ENCODE assay signal across 8 cellular contexts in genomic region chr9:130579738-130580463, GRCh38. TPM values are rescaled to one million over a fixed set of nuclear protein-coding genes. Genes with fewer than 3 reads are reported as not detected.
DNase-seq lines count a peak whose midpoint lies in the region; TF ChIP-seq lines count a peak whose summit lies in the region.

No MANE protein-coding gene starts in this region.

- H3K9me3 Mint-ChIP-seq in Calu3 (ENCODE audit: low read depth, unreplicated experiment) = no peaks in the 10 kb centered on the region
- no peaks in the 10 kb centered on the region for H3K9me3 Mint-ChIP-seq in endodermal cell

- H3F3A ChIP-seq in GM23248 (ENCODE audit: insufficient read depth) (peaks cover 21% of the 10 kb centered on the region; the same call in 1 of the 2 replicates), OCI-LY1 (ENCODE audit: insufficient read depth, low read length) (no peaks in the 10 kb centered on the region)

- in situ Hi-C loops in GM23248 (cut with MboI) (no loop called here), GM13976 (cut with MboI; ENCODE audit: low sequenced_read_pairs, unreplicated experiment) (no loop called here)

- WGBS in GM23248 (ENCODE audit: low coverage in 1 of 2, low lambda C conversion rate in 2 of 2, missing lambda C conversion rate in 2 of 2), 2 experiments = 0 to 1% methylated on average over 30 to 32 of the region's 40 CpGs
- WGBS in endodermal cell (ENCODE audit: insufficient coverage in 1 of 2, insufficient read length in 1 of 2), 2 experiments = 2% methylated on average over 22 to 40 of the region's 40 CpGs

- H3K9ac ChIP-seq in GM23248 (peak overlapping the region; percentile 96), OCI-LY1 (ENCODE audit: low read length) (peak overlapping the region; percentile 81), endodermal cell (ENCODE audit: extremely low read depth, low read length, poor library complexity, severe bottlenecking) (peak overlapping the region; percentile 83)

- CTCF ChIA-PET in Calu3 (lab: Charles Lee) = interaction anchor here (0.6 to 0.7 kb wide), 3 partner anchors 16 to 473 kb away, joined by 3 to 4 read pairs (median 3); no protein-coding TSS in a partner anchor

- H3K4me3 ChIP-seq in GM23248 (peak overlapping the region; percentile 83), OCI-LY1 (ENCODE audit: low read depth, low read length, poor library complexity, severe bottlenecking) (peak overlapping the region; percentile 90), endodermal cell (ENCODE audit: low read length) (peak overlapping the region; percentile 99), muscle layer of duodenum (ENCODE audit: low read depth in 1 of 2, low read length in 2 of 2) (peak overlapping the region; percentile 88 to 91)

- H3K27ac ChIP-seq in GM23248 (peak overlapping the region; percentile 92), OCI-LY1 (ENCODE audit: low read depth, low read length, poor library complexity, severe bottlenecking) (no peak overlapping the region), endodermal cell (ENCODE audit: low read depth, low read length) (no peak overlapping the region), muscle layer of duodenum (ENCODE audit: low read length) (peak overlapping the region; percentile 52)

- DNase-seq in Calu3 = no peak
- peak; percentile 50 for DNase-seq in GM23248
- DNase-seq in endodermal cell = no peak
- no peak for DNase-seq in GM13976 (ENCODE audit: low spot score)
- DNase-seq in SKM-1 treated with dmso at 0.1 percent for 144 hours (lab: John Stamatoyannopoulos, UW; ENCODE audit: unreplicated experiment) = no peak
- no peak for DNase-seq in stimulated activated CD4-positive, alpha-beta T cell treated with anti-CD3 and anti-CD28 coated beads, Interleukin-2, amount 100 ng/mL, for 24 hours

- H3K79me2 ChIP-seq in GM23248 (ENCODE audit: insufficient read depth) (peaks cover 55% of the 10 kb centered on the region), OCI-LY1 (ENCODE audit: insufficient read depth, low read length) (peaks cover 14% of the 10 kb centered on the region)

- H3K36me3 Mint-ChIP-seq in Calu3 (ENCODE audit: insufficient read depth, unreplicated experiment) (peaks cover 28% of the 10 kb centered on the region), endodermal cell (ENCODE audit: low read depth) (peaks cover 17% of the 10 kb centered on the region)

- H4K20me1 ChIP-seq in GM23248 (ENCODE audit: insufficient read depth) (peaks cover 11% of the 10 kb centered on the region; the same call in 1 of the 2 replicates), OCI-LY1 (ENCODE audit: insufficient read depth, low read length) (peaks cover 5% of the 10 kb centered on the region; the same call in 1 of the 2 replicates)

- H3K9me3 ChIP-seq in GM23248 (ENCODE audit: low read depth) (no peaks in the 10 kb centered on the region), OCI-LY1 (ENCODE audit: low read length) (no peaks in the 10 kb centered on the region), endodermal cell (ENCODE audit: control insufficient read depth, low read length) (no peaks in the 10 kb centered on the region), muscle layer of duodenum (ENCODE audit: control insufficient read depth in 1 of 2, low read length in 2 of 2) (no peaks in the 10 kb centered on the region)

- H3K36me3 ChIP-seq in GM23248 (ENCODE audit: low read depth) = no peaks in the 10 kb centered on the region
- H3K36me3 ChIP-seq in OCI-LY1 (ENCODE audit: insufficient read depth, low read length) = peaks cover 18% of the 10 kb centered on the region; the same call in 1 of the 2 replicates
- H3K36me3 ChIP-seq in endodermal cell (ENCODE audit: control insufficient read depth, insufficient read depth, low read length) = peaks cover 31% of the 10 kb centered on the region
- peaks cover 0 to 3% of the 10 kb centered on the region in 2 donors for H3K36me3 ChIP-seq in muscle layer of duodenum (ENCODE audit: control insufficient read depth in 1 of 2, insufficient read depth in 2 of 2, low read length in 2 of 2)

- H3K27me3 ChIP-seq in GM23248 (replicated peaks; ENCODE audit: insufficient read depth) (no peaks in the 10 kb centered on the region), OCI-LY1 (ENCODE audit: insufficient read depth, low read length) (no peaks in the 10 kb centered on the region), endodermal cell (ENCODE audit: control insufficient read depth, insufficient read depth, low read length, poor library complexity, severe bottlenecking) (peaks cover 16% of the 10 kb centered on the region), muscle layer of duodenum (ENCODE audit: low read depth, low read length) (no peaks in the 10 kb centered on the region)

- H3K4me1 Mint-ChIP-seq in Calu3 (ENCODE audit: low read depth, unreplicated experiment) (peaks cover 11% of the 10 kb centered on the region), endodermal cell (peaks cover 7% of the 10 kb centered on the region)

- H3K27me3 Mint-ChIP-seq in Calu3 (ENCODE audit: unreplicated experiment) (no peaks in the 10 kb centered on the region), endodermal cell (ENCODE audit: insufficient read depth) (peaks cover 5% of the 10 kb centered on the region)

- no peaks in the 10 kb centered on the region for H3K9me2 ChIP-seq in GM23248 (ENCODE audit: insufficient read depth)
- no peaks in the 10 kb centered on the region for H3K9me2 ChIP-seq in OCI-LY1 (ENCODE audit: low read depth, low read length)

- H3K27ac Mint-ChIP-seq in Calu3 (ENCODE audit: unreplicated experiment) (no peak overlapping the region), endodermal cell (peak overlapping the region; percentile 86)

- peak overlapping the region; percentile 96 for H3K4me2 ChIP-seq in GM23248 (ENCODE audit: unreplicated experiment)
- H3K4me2 ChIP-seq in OCI-LY1 (ENCODE audit: low read length) = peak overlapping the region; percentile 91

- H3K4me1 ChIP-seq in GM23248 (ENCODE audit: insufficient read depth) = peaks cover 20% of the 10 kb centered on the region
- H3K4me1 ChIP-seq in OCI-LY1 (ENCODE audit: insufficient read depth, low read length, severe bottlenecking) = peaks cover 23% of the 10 kb centered on the region
- peaks cover 7% of the 10 kb centered on the region for H3K4me1 ChIP-seq in endodermal cell (ENCODE audit: control insufficient read depth, insufficient read depth, low read length)
- peaks cover 10 to 22% of the 10 kb centered on the region in 2 donors for H3K4me1 ChIP-seq in muscle layer of duodenum (ENCODE audit: control insufficient read depth in 1 of 2, insufficient read depth in 2 of 2, low read length in 2 of 2)

- peak overlapping the region; percentile 76 for H3K4me3 Mint-ChIP-seq in Calu3 (ENCODE audit: low read depth, unreplicated experiment)
- H3K4me3 Mint-ChIP-seq in endodermal cell = peak overlapping the region; percentile 88

- H2AFZ ChIP-seq in GM23248 = peak overlapping the region; percentile 74
- no peak overlapping the region for H2AFZ ChIP-seq in OCI-LY1 (ENCODE audit: low read length)

- intact Hi-C loops in Calu3 (cut with micrococcal nuclease; ENCODE audit: unreplicated experiment) = no loop called here

- BruUV-seq in Calu3 (replicated peaks; lab: Mats Ljungman, UMichigan) = TSS peak; percentile 37

- no peak for TF ChIP-seq CTCF in Calu3 (IDR thresholded peaks at IDR 0.05; ENCODE audit: unreplicated experiment)
- no peak for TF ChIP-seq CTCF in OCI-LY1 (IDR thresholded peaks at IDR 0.05; ENCODE audit: low read length)
- no peak for TF ChIP-seq CTCF in endodermal cell (conservative IDR thresholded peaks at IDR 0.05)
- no peak for TF ChIP-seq CTCF in GM13976 (IDR thresholded peaks at IDR 0.05; ENCODE audit: borderline replicate concordance, control extremely low read depth, extremely low read depth, insufficient read depth, missing control alignments)

RNA-seq across cellular contexts. Expression of gene FUBP3, which starts 0.5 kb away (rescaled TPM):
- 46.7 and 51.0 TPM in 2 replicates for total RNA-seq in Calu3 (2022)
- 52.0 and 53.5 TPM in 2 replicates for total RNA-seq in GM23248 (2014; rRNA removed; shearing (Covaris generic))
- 54.7 and 55.8 TPM in 2 replicates for polyA plus RNA-seq in GM23248 (2016; fragmentation: Nextera tagmentation; extraction: Ambion mirVana)
- 10 to 100 TPM; 74.3 to 76.3 TPM for total RNA-seq in endodermal cell
- polyA plus RNA-seq in endodermal cell (2013, experiment 1 of 2) = 60.9 TPM
- polyA plus RNA-seq in endodermal cell (2013, experiment 2 of 2) = 59.4 TPM

Comparison
In these comparisons a context has a peak if more than half of its experiments do, and no peak if none do; other contexts are left out.
1. H3K27ac ChIP-seq: peak in GM23248 (single experiment) and muscle layer of duodenum (single experiment); none in OCI-LY1 (single experiment) and endodermal cell (single experiment).
2. Peak in every context shown above with its lines, with median percentiles within 50 percentile points of each other: H3K4me3 ChIP-seq and H3K9ac ChIP-seq.